ENCODE assay signal across 10 cellular contexts in genomic region chr1:42934541-42935312, GRCh38. TPM values are rescaled to one million over a fixed set of nuclear protein-coding genes. Genes with fewer than 3 reads are reported as not detected.
DNase-seq lines count a peak whose midpoint lies in the region; ATAC-seq and TF ChIP-seq lines count a peak whose summit lies in the region.
"Had no signal": no experiment of that assay in that cellular context is flagged by ENCODE, and none has a peak within 500 bp of the region (broad histone marks: within the 10 kb centered on the region; RNA-seq: fewer than 3 reads in every experiment).

No MANE protein-coding gene starts in this region.

- H3K27me3 Mint-ChIP-seq in activated naive CD4-positive, alpha-beta T cell treated with anti-CD3 and anti-CD28 coated beads, Interleukin-2, amount 50 U/mL, for 24 hours: no peaks in the 10 kb centered on the region
- peaks cover 11% of the 10 kb centered on the region for H3K27me3 Mint-ChIP-seq in type B pancreatic cell

- ATAC-seq in HG02759 (IDR thresholded peaks at IDR 0.05; ENCODE audit: unreplicated experiment): no peak

- H3K9me3 Mint-ChIP-seq in activated naive CD4-positive, alpha-beta T cell treated with anti-CD3 and anti-CD28 coated beads, Interleukin-2, amount 50 U/mL, for 24 hours: no peaks in the 10 kb centered on the region
- H3K9me3 Mint-ChIP-seq in type B pancreatic cell: no peaks in the 10 kb centered on the region

- H3K4me1 Mint-ChIP-seq in activated naive CD4-positive, alpha-beta T cell treated with anti-CD3 and anti-CD28 coated beads, Interleukin-2, amount 50 U/mL, for 24 hours: peaks cover 92% of the 10 kb centered on the region
- H3K4me1 Mint-ChIP-seq in type B pancreatic cell (ENCODE audit: unreplicated experiment): peaks cover 49% of the 10 kb centered on the region

- no peak for TF ChIP-seq CTCF in type B pancreatic cell (conservative IDR thresholded peaks at IDR 0.05)

- peak; percentile 1 for DNase-seq in activated naive CD4-positive, alpha-beta T cell treated with Interleukin-2 at 50 U/mL for 16 hours
- no peak for DNase-seq in activated naive CD4-positive, alpha-beta T cell (lab: John Stamatoyannopoulos, UW)
- DNase-seq in mesenteric fat pad (ENCODE audit: low spot score) (peak; percentile 65), type B pancreatic cell (ENCODE audit: extremely low spot score, unreplicated experiment) (no peak), NCI-H774 (lab: John Stamatoyannopoulos, UW) (no peak), NCI-H2081 treated with DMSO at 0.1 percent for 48 hours (lab: John Stamatoyannopoulos, UW) (no peak)
- DNase-seq: erythroblast, small intestine had no signal

- peaks cover 6% of the 10 kb centered on the region for H3K36me3 Mint-ChIP-seq in activated naive CD4-positive, alpha-beta T cell treated with anti-CD3 and anti-CD28 coated beads, Interleukin-2, amount 50 U/mL, for 24 hours
- peaks cover 33% of the 10 kb centered on the region for H3K36me3 Mint-ChIP-seq in type B pancreatic cell

- H3K4me3 Mint-ChIP-seq in activated naive CD4-positive, alpha-beta T cell treated with anti-CD3 and anti-CD28 coated beads, Interleukin-2, amount 50 U/mL, for 24 hours: no peak overlapping the region
- peak overlapping the region; percentile 67 for H3K4me3 Mint-ChIP-seq in type B pancreatic cell

- peak overlapping the region; percentile 70 for H3K27ac Mint-ChIP-seq in activated naive CD4-positive, alpha-beta T cell treated with anti-CD3 and anti-CD28 coated beads, Interleukin-2, amount 50 U/mL, for 24 hours
- H3K27ac Mint-ChIP-seq in type B pancreatic cell: peak overlapping the region; percentile 95

RNA-seq across cellular contexts. Expression of gene SLC2A1, which starts 23.9 kb away (rescaled TPM):
- 16.3 TPM for total RNA-seq in mesenteric fat pad
- total RNA-seq in type B pancreatic cell (ENCODE audit: low replicate concordance): 192 and 706 TPM in 2 replicates

Comparison
In these comparisons a context has a peak if more than half of its experiments do, and no peak if none do; other contexts are left out.
1. DNase-seq: peak in activated naive CD4-positive, alpha-beta T cell treated with Interleukin-2 at 50 U/mL for 16 hours (single experiment) and mesenteric fat pad (single experiment); none in activated naive CD4-positive, alpha-beta T cell (0 of 4), type B pancreatic cell (single experiment), NCI-H774 (single experiment) and NCI-H2081 treated with DMSO at 0.1 percent for 48 hours (single experiment).
2. RNA of gene SLC2A1, which starts 23.9 kb away (total RNA-seq): 192 to 706 TPM in type B pancreatic cell; 16.3 TPM in mesenteric fat pad (single experiment); every median in the first group is over 10 times any median in the second.